ENCODE assay signal across 10 cellular contexts in the genomic region with DNA sequence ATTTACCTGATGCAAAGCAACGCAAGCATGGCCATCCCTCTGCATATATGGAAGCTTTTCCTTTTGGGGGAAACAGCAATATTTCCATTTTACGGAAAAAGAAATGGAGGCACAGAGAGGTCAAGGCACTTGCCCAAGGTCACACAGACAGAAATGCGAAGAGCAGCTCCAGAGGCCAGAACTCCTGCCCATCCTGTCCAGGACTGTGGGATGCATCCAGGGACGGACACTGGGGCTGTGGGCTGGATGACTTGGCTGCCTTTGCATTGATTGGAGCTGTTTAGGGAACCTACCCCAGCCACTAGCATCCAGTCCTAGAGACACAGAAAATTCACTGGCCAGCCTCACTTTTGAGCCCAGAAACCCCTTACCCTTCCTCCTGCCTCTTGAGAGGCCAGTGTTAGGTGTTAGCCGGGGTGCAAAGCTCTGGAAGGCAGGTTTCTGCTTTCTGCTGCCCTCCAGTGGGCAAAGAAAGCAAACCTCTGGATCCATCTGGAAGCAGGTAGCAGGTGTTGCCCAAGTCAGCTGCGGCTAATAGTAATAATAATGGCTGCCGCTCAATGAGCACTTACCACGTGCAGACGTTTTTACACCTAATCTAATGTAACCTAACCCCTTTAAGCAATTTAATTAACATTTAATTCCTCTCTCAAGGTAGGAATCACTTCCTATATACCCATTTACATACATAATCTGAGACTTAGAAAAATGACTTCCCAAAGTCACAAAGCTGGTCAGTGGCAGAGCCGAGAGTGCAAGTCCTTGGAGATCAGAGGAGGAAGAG. TPM values are rescaled to one million over a fixed set of nuclear protein-coding genes. Genes with fewer than 3 reads are reported as not detected.
DNase-seq lines count a peak whose midpoint lies in the region; ATAC-seq and TF ChIP-seq lines count a peak whose summit lies in the region.
"Had no signal": no experiment of that assay in that cellular context is flagged by ENCODE, and none has a peak within 500 bp of the region (broad histone marks: within the 10 kb centered on the region; RNA-seq: fewer than 3 reads in every experiment).

No MANE protein-coding gene starts in this region.

- H3K27me3 ChIP-seq in GM06990 (replicated peaks; ENCODE audit: control insufficient read depth, insufficient read depth, low read length) = no peaks in the 10 kb centered on the region

- H3K4me3 ChIP-seq in GM06990 (replicated peaks; ENCODE audit: low read depth, low read length) = no peak overlapping the region

- ATAC-seq in HG03571 (IDR thresholded peaks at IDR 0.05; ENCODE audit: unreplicated experiment) = no peak

- DNase-seq in GM06990 (ENCODE audit: extremely low read depth, insufficient read length) (no peak), HT1080 (ENCODE audit: low read depth) (peak; percentile 31), RPMI7951 (ENCODE audit: low read depth) (peak; percentile 48), iPS DF 19.7 (ENCODE audit: low read depth, low spot score) (peak; percentile 61), NCI-H187 treated with DMSO at 0.1 percent for 48 hours (lab: John Stamatoyannopoulos, UW) (no peak)
- peak; percentile 20 for DNase-seq in activated gamma-delta T cell treated with anti-CD3 and anti-CD28 coated beads, Interleukin-2, amount 50 U/mL, for 16 hours (ENCODE audit: low read depth)
- peak; percentile 57 for DNase-seq in stimulated activated CD4-positive, alpha-beta T cell treated with anti-CD3 and anti-CD28 coated beads, Interleukin-4, amount 100 ng/mL, for 1 hour

- no peaks in the 10 kb centered on the region for H3K36me3 ChIP-seq in GM06990 (ENCODE audit: control insufficient read depth, insufficient read depth, low read length)

- peak; percentile 66 for TF ChIP-seq CTCF in GM06990 (IDR thresholded peaks at IDR 0.05; ENCODE audit: insufficient read depth, low read length, poor library complexity, severe bottlenecking)

RNA-seq across cellular contexts. Expression of gene CCN5, which starts 31.7 kb away (rescaled TPM):
- not detected in 2 replicates for total RNA-seq in HT1080 (2014; rRNA removed; shearing (Covaris generic))
- not detected in 2 replicates for polyA plus RNA-seq in HT1080 (2015; cell fraction: cytosol; rRNA removed)
- 0.20 TPM in 1 of 2 replicates, not detected in the other for polyA plus RNA-seq in HT1080 (2015; cell fraction: nucleus; rRNA removed)
- not detected in 2 replicates for total RNA-seq in RPMI7951 (2014; rRNA removed; shearing (Covaris generic))
- total RNA-seq: activated CD8-positive, alpha-beta memory T cell treated with anti-CD3 and anti-CD28 coated beads for 36 hours; urinary bladder had no signal

RNA-seq across cellular contexts. Expression of gene ADA, which starts 32.0 kb away (rescaled TPM):
- total RNA-seq in HT1080 (2014; rRNA removed; shearing (Covaris generic)) = 7.8 and 10.3 TPM in 2 replicates
- 23.2 and 26.9 TPM in 2 replicates for polyA plus RNA-seq in HT1080 (2015; cell fraction: cytosol; rRNA removed)
- 24.4 and 26.9 TPM in 2 replicates for polyA plus RNA-seq in HT1080 (2015; cell fraction: nucleus; rRNA removed)
- total RNA-seq in RPMI7951 (2014; rRNA removed; shearing (Covaris generic)) = 4.4 and 7.2 TPM in 2 replicates

Comparison
In these comparisons a context has a peak if more than half of its experiments do, and no peak if none do; other contexts are left out.
1. DNase-seq: peak in HT1080 (single experiment), RPMI7951 (single experiment), activated gamma-delta T cell treated with anti-CD3 and anti-CD28 coated beads, Interleukin-2, amount 50 U/mL, for 16 hours (single experiment), iPS DF 19.7 (single experiment) and stimulated activated CD4-positive, alpha-beta T cell treated with anti-CD3 and anti-CD28 coated beads, Interleukin-4, amount 100 ng/mL, for 1 hour (single experiment); none in GM06990 (single experiment) and NCI-H187 treated with DMSO at 0.1 percent for 48 hours (single experiment).